23 cellular contexts compared by ENCODE assay signal in the genomic region with DNA sequence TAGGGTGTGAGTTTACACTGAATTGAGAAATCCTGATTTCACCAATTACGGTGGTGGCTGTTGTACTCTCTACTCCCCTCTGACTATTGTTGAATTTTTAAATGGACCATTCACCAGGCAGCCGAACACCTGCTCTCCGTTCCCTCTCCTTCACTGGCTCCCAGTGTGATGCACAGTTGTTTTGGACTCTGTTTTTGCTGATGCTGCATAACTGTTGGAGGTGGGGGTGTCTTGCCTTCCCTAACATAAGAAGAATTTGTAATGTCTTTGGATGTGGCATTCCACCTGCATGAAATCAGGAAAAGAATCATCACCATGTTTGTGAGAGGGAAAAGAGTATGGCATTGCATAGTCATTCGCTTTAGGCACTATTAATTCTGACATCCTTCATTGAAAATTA.
A peak's percentile ranks its signal among the peaks of the same experiment; 100 is the strongest.
DNase-seq lines count a peak whose midpoint lies in the region; ATAC-seq and TF ChIP-seq lines count a peak whose summit lies in the region.
"Had no signal": no experiment of that assay in that cellular context is flagged by ENCODE, and none has a peak within 500 bp of the region (broad histone marks: within the 10 kb centered on the region; RNA-seq: fewer than 3 reads in every experiment).

No MANE protein-coding gene starts in this region.

- no peak overlapping the region for H3K14ac ChIP-seq in IMR-90 (replicated peaks; ENCODE audit: low read depth, low read length)

- no peak for TF ChIP-seq CTCF in IMR-90 (conservative IDR thresholded peaks at IDR 0.05; ENCODE audit: low read depth, low read length)

- H3K9ac ChIP-seq in IMR-90 (ENCODE audit: low read depth, low read length) = no peak overlapping the region
- H3K9ac ChIP-seq: BLaER1 had no signal

- H3K9me3 ChIP-seq in IMR-90 (ENCODE audit: control insufficient read depth, insufficient read depth, low read length) = no peaks in the 10 kb centered on the region
- H3K9me3 ChIP-seq: BLaER1, SJSA1 had no signal

- ATAC-seq in IMR-90 (ENCODE audit: low read depth) (no peak), GM21423 (IDR thresholded peaks at IDR 0.05; ENCODE audit: unreplicated experiment) (no peak)
- ATAC-seq: Right ventricle myocardium inferior had no signal

- BruUV-seq in IMR-90 (replicated peaks; lab: Mats Ljungman, UMichigan) = no TSS peak

- no peak for TF ChIP-seq POLR2A in IMR-90 (IDR thresholded peaks at IDR 0.05; ENCODE audit: low read depth, low read length)

- H3K9me1 ChIP-seq in IMR-90 (ENCODE audit: insufficient read depth, low read length) = no peaks in the 10 kb centered on the region

- H2AFZ ChIP-seq in IMR-90 (replicated peaks; ENCODE audit: low read length, poor library complexity) = no peak overlapping the region

- H3K36me3 ChIP-seq in IMR-90 (ENCODE audit: control insufficient read depth, insufficient read depth, low read length) = no peaks in the 10 kb centered on the region
- H3K36me3 ChIP-seq: BLaER1, SJSA1 had no signal

- no peak overlapping the region for H3K4me3 ChIP-seq in IMR-90 (ENCODE audit: insufficient read depth, low read depth, low read length)
- H3K4me3 ChIP-seq: BLaER1, SJSA1 had no signal

- no peak for TF ChIP-seq RAD21 in IMR-90 (IDR thresholded peaks at IDR 0.05; ENCODE audit: low read length)

- H2AK9ac ChIP-seq in IMR-90 (replicated peaks; ENCODE audit: low read depth, low read length, poor library complexity) = no peak overlapping the region

- intact Hi-C loops in IMR-90 (cut with micrococcal nuclease) = no loop called here

- H4K91ac ChIP-seq in IMR-90 (ENCODE audit: insufficient read depth, low read depth, low read length) = no peak overlapping the region

- no CpG with 5 or more reads among the region's 4 CpGs for WGBS in IMR-90 (ENCODE audit: extremely low coverage in 2 of 2, insufficient read length in 1 of 2), 2 experiments

- no peak overlapping the region for H3K56ac ChIP-seq in IMR-90 (ENCODE audit: extremely low read depth, insufficient read depth, low read length)

- H4K20me1 ChIP-seq in IMR-90 (ENCODE audit: insufficient read depth, low read length) = no peaks in the 10 kb centered on the region
- H4K20me1 ChIP-seq: BLaER1 had no signal

- no peak overlapping the region for H3K27ac ChIP-seq in IMR-90 (ENCODE audit: insufficient read depth, low read length)
- H3K27ac ChIP-seq: BLaER1, HL-60, SJSA1 had no signal

- H4K5ac ChIP-seq in IMR-90 (ENCODE audit: low read depth, low read length) = no peak overlapping the region

- CTCF ChIA-PET in IMR-90 (lab: Yijun Ruan, JAX) = interaction anchor here (0.5 to 0.6 kb wide), 2 partner anchors 56 to 209 kb away, joined by 3 to 4 read pairs; no protein-coding TSS in a partner anchor

- POLR2A ChIA-PET in IMR-90 (lab: Charles Lee; ENCODE audit: unreplicated experiment) = no interaction called here

- H3K4me1 ChIP-seq in IMR-90 (ENCODE audit: control insufficient read depth, insufficient read depth, low read length) = no peaks in the 10 kb centered on the region
- H3K4me1 ChIP-seq: BLaER1, SJSA1 had no signal

- no peaks in the 10 kb centered on the region for H3K79me1 ChIP-seq in IMR-90 (ENCODE audit: low read depth in 1 of 2, low read length in 2 of 2)

- no peak for DNase-seq in IMR-90
- peak; percentile 31 to 73 (median 60) for DNase-seq in NCI-H1417 (lab: John Stamatoyannopoulos, UW)
- peak; percentile 86 for DNase-seq in NCI-H748 (lab: John Stamatoyannopoulos, UW; ENCODE audit: unreplicated experiment)
- peak; percentile 32 for DNase-seq in retina
- no peak for DNase-seq in amniotic stem cell (lab: John Stamatoyannopoulos, UW)
- DNase-seq in RPMI8226 = no peak
- DNase-seq: ACHN; CD4-positive, alpha-beta T cell; COR-L47; DMS79; H9; HFFc6; Karpas-422; MV-4-11; NCI-H1436; NCI-H2029; NCI-H510A; NCI-H774 had no signal

- no peak overlapping the region for H3K23ac ChIP-seq in IMR-90 (ENCODE audit: low read depth, low read length)

- H3K4me2 ChIP-seq in IMR-90 (ENCODE audit: low read depth, low read length) = no peak overlapping the region
- H3K4me2 ChIP-seq: BLaER1 had no signal

- in situ Hi-C loops in IMR-90 (cut with MboI; ENCODE audit: low sequenced_read_pairs) = no loop called here

- H2BK20ac ChIP-seq in IMR-90 (ENCODE audit: low read depth, low read length) = no peak overlapping the region

- H3K4ac ChIP-seq in IMR-90 (ENCODE audit: low read depth, low read length) = no peak overlapping the region

- H2BK5ac ChIP-seq in IMR-90 (ENCODE audit: low read depth, low read length, poor library complexity, severe bottlenecking) = no peak overlapping the region

- no peak overlapping the region for H3K18ac ChIP-seq in IMR-90 (ENCODE audit: low read depth, low read length)

- no peak overlapping the region for H2BK120ac ChIP-seq in IMR-90 (ENCODE audit: low read depth, low read length)

- H4K8ac ChIP-seq in IMR-90 (ENCODE audit: low read depth in 2 of 2, low read length in 2 of 2) = no peak overlapping the region

- no peak overlapping the region for H2AK5ac ChIP-seq in IMR-90 (ENCODE audit: low read depth, low read length)

- dilution Hi-C loops in IMR-90 (cut with HindIII; ENCODE audit: low sequenced_read_pairs, unreplicated experiment) = no loop called here

- no peaks in the 10 kb centered on the region for H3K27me3 ChIP-seq in IMR-90 (ENCODE audit: control insufficient read depth, insufficient read depth, low read length)
- H3K27me3 ChIP-seq: BLaER1, SJSA1 had no signal

- no peak overlapping the region for H2BK15ac ChIP-seq in IMR-90 (ENCODE audit: low read depth, low read length)

TF ChIP-seq in IMR-90, 13 proteins besides CTCF, POLR2A, EP300 and RAD21:
- TF ChIP-seq CHD1 (IDR thresholded peaks at IDR 0.05; ENCODE audit: low read depth, low read length) (no peak), MAFK (IDR thresholded peaks at IDR 0.05; ENCODE audit: low read depth, low read length) (peak; percentile 86)

Comparison
In these comparisons a context has a peak if more than half of its experiments do, and no peak if none do; other contexts are left out.
1. DNase-seq: peak in NCI-H1417 (3 of 3), NCI-H748 (single experiment) and retina (single experiment); none in IMR-90 (single experiment), amniotic stem cell (single experiment) and RPMI8226 (single experiment).